In genomic region chr16:21957687-21958346, GRCh38 we compare ENCODE assay signal across 16 cellular contexts. TPM values are rescaled to one million over a fixed set of nuclear protein-coding genes. Genes with fewer than 3 reads are reported as not detected.
DNase-seq lines count a peak whose midpoint lies in the region; ATAC-seq and TF ChIP-seq lines count a peak whose summit lies in the region.
"Had no signal": no experiment of that assay in that cellular context is flagged by ENCODE, and none has a peak within 500 bp of the region (broad histone marks: within the 10 kb centered on the region; RNA-seq: fewer than 3 reads in every experiment).

No MANE protein-coding gene starts in this region.

- TF ChIP-seq POLR2A in prostate gland (IDR thresholded peaks at IDR 0.05), result no peak

- intact Hi-C loops in activated CD8-positive, alpha-beta T cell treated with anti-CD3 and anti-CD28 coated beads for 36 hours (cut with micrococcal nuclease), result no loop called here
- intact Hi-C loops in prostate gland (cut with DNase I), result no loop called here

- H3K9me3 ChIP-seq in prostate gland, result no peaks in the 10 kb centered on the region

- POLR2A ChIA-PET in activated CD8-positive, alpha-beta T cell treated with anti-CD3 and anti-CD28 coated beads for 36 hours (lab: Charles Lee), result interaction anchor here (0.6 to 1.2 kb wide), 2 partner anchors 8 to 139 kb away, joined by 3 read pairs; no protein-coding TSS in a partner anchor
- POLR2A ChIA-PET in activated CD8-positive, alpha-beta T cell treated with anti-CD3 and anti-CD28 coated beads, Interleukin-2, amount 10 ng/mL, durations not matched to agents 7 days and 5 days (lab: Charles Lee), result interaction anchor here (0.6 kb wide), 1 partner anchor 415 kb away, joined by 3 read pairs; no protein-coding TSS in a partner anchor

- in situ Hi-C loops in GM13977 (cut with MboI; ENCODE audit: low pct_unique_long_range_greater_than_20kb, low sequenced_read_pairs, unreplicated experiment), result loop anchor here (25.0 kb wide), 1 partner anchor 146 kb away; no protein-coding TSS in a partner anchor

- CTCF ChIA-PET in activated CD8-positive, alpha-beta T cell treated with anti-CD3 and anti-CD28 coated beads for 36 hours (lab: Charles Lee), result interaction anchor here (1.0 to 2.0 kb wide), 4 partner anchors 11 to 142 kb away, joined by 3 to 7 read pairs (median 4); no protein-coding TSS in a partner anchor
- CTCF ChIA-PET in activated CD8-positive, alpha-beta T cell treated with anti-CD3 and anti-CD28 coated beads, Interleukin-2, amount 10 ng/mL, durations not matched to agents 7 days and 5 days (lab: Charles Lee), result interaction anchor here (0.7 to 2.1 kb wide), 4 partner anchors 8 to 120 kb away, joined by 3 to 8 read pairs (median 4); no protein-coding TSS in a partner anchor

- no peak overlapping the region for H3K27ac ChIP-seq in prostate gland

- no peaks in the 10 kb centered on the region for H3K9me3 Mint-ChIP-seq in activated CD8-positive, alpha-beta T cell treated with anti-CD3 and anti-CD28 coated beads for 36 hours
- no peaks in the 10 kb centered on the region for H3K9me3 Mint-ChIP-seq in activated CD8-positive, alpha-beta T cell treated with anti-CD3 and anti-CD28 coated beads, Interleukin-2, amount 10 ng/mL, durations not matched to agents 7 days and 5 days (ENCODE audit: insufficient read depth)
- H3K9me3 Mint-ChIP-seq in activated naive CD8-positive, alpha-beta T cell treated with anti-CD3 and anti-CD28 coated beads for 36 hours, result no peaks in the 10 kb centered on the region
- H3K9me3 Mint-ChIP-seq in nephron, result no peaks in the 10 kb centered on the region
- H3K9me3 Mint-ChIP-seq in osteocyte (ENCODE audit: unreplicated experiment), result no peaks in the 10 kb centered on the region

- no peaks in the 10 kb centered on the region for H3K27me3 ChIP-seq in prostate gland (replicated peaks; ENCODE audit: insufficient read depth)

- peaks cover 66% of the 10 kb centered on the region for H3K36me3 Mint-ChIP-seq in activated CD8-positive, alpha-beta T cell treated with anti-CD3 and anti-CD28 coated beads for 36 hours (ENCODE audit: low read depth)
- peaks cover 56% of the 10 kb centered on the region for H3K36me3 Mint-ChIP-seq in activated CD8-positive, alpha-beta T cell treated with anti-CD3 and anti-CD28 coated beads, Interleukin-2, amount 10 ng/mL, durations not matched to agents 7 days and 5 days (ENCODE audit: low read depth)
- peaks cover 33% of the 10 kb centered on the region for H3K36me3 Mint-ChIP-seq in activated naive CD8-positive, alpha-beta T cell treated with anti-CD3 and anti-CD28 coated beads for 36 hours
- H3K36me3 Mint-ChIP-seq in nephron (ENCODE audit: low read depth), result peaks cover 52% of the 10 kb centered on the region
- peaks cover 37% of the 10 kb centered on the region for H3K36me3 Mint-ChIP-seq in osteocyte (ENCODE audit: unreplicated experiment)

- H3K4me1 Mint-ChIP-seq in activated CD8-positive, alpha-beta T cell treated with anti-CD3 and anti-CD28 coated beads for 36 hours (ENCODE audit: low read depth), result peaks cover 40% of the 10 kb centered on the region
- peaks cover 34% of the 10 kb centered on the region for H3K4me1 Mint-ChIP-seq in activated CD8-positive, alpha-beta T cell treated with anti-CD3 and anti-CD28 coated beads, Interleukin-2, amount 10 ng/mL, durations not matched to agents 7 days and 5 days (ENCODE audit: low read depth)
- peaks cover 39% of the 10 kb centered on the region for H3K4me1 Mint-ChIP-seq in activated naive CD8-positive, alpha-beta T cell treated with anti-CD3 and anti-CD28 coated beads for 36 hours
- H3K4me1 Mint-ChIP-seq in nephron, result peaks cover 15% of the 10 kb centered on the region
- H3K4me1 Mint-ChIP-seq in osteocyte (ENCODE audit: unreplicated experiment), result peaks cover 12% of the 10 kb centered on the region

- WGBS in prostate gland, result 57% methylated on average over 2 of the region's 2 CpGs

- H3K36me3 ChIP-seq in prostate gland, result peaks cover 0 to 7% of the 10 kb centered on the region in 2 donors

- H3K27me3 Mint-ChIP-seq in activated CD8-positive, alpha-beta T cell treated with anti-CD3 and anti-CD28 coated beads for 36 hours, result no peaks in the 10 kb centered on the region
- no peaks in the 10 kb centered on the region for H3K27me3 Mint-ChIP-seq in activated CD8-positive, alpha-beta T cell treated with anti-CD3 and anti-CD28 coated beads, Interleukin-2, amount 10 ng/mL, durations not matched to agents 7 days and 5 days (ENCODE audit: low read depth)
- H3K27me3 Mint-ChIP-seq in activated naive CD8-positive, alpha-beta T cell treated with anti-CD3 and anti-CD28 coated beads for 36 hours, result no peaks in the 10 kb centered on the region
- H3K27me3 Mint-ChIP-seq in nephron (ENCODE audit: low read depth), result no peaks in the 10 kb centered on the region
- H3K27me3 Mint-ChIP-seq in osteocyte (ENCODE audit: unreplicated experiment), result no peaks in the 10 kb centered on the region

- ATAC-seq in activated CD8-positive, alpha-beta T cell treated with anti-CD3 and anti-CD28 coated beads for 36 hours, result no peak
- no peak for ATAC-seq in activated CD8-positive, alpha-beta T cell treated with anti-CD3 and anti-CD28 coated beads, Interleukin-2, amount 10 ng/mL, durations not matched to agents 7 days and 5 days
- no peak for ATAC-seq in GM19023 (IDR thresholded peaks at IDR 0.05; ENCODE audit: unreplicated experiment)

- no peak overlapping the region for H3K4me3 Mint-ChIP-seq in activated CD8-positive, alpha-beta T cell treated with anti-CD3 and anti-CD28 coated beads for 36 hours
- H3K4me3 Mint-ChIP-seq in activated CD8-positive, alpha-beta T cell treated with anti-CD3 and anti-CD28 coated beads, Interleukin-2, amount 10 ng/mL, durations not matched to agents 7 days and 5 days, result no peak overlapping the region
- H3K4me3 Mint-ChIP-seq in activated naive CD8-positive, alpha-beta T cell treated with anti-CD3 and anti-CD28 coated beads for 36 hours, result no peak overlapping the region
- peak overlapping the region in 2 of 3 experiments; percentile 29 to 50 for H3K4me3 Mint-ChIP-seq in nephron
- H3K4me3 Mint-ChIP-seq in osteocyte (ENCODE audit: unreplicated experiment), result no peak overlapping the region

- H3K27ac Mint-ChIP-seq in activated CD8-positive, alpha-beta T cell treated with anti-CD3 and anti-CD28 coated beads for 36 hours, result peak overlapping the region; percentile 71
- H3K27ac Mint-ChIP-seq in activated CD8-positive, alpha-beta T cell treated with anti-CD3 and anti-CD28 coated beads, Interleukin-2, amount 10 ng/mL, durations not matched to agents 7 days and 5 days, result no peak overlapping the region
- H3K27ac Mint-ChIP-seq in activated naive CD8-positive, alpha-beta T cell treated with anti-CD3 and anti-CD28 coated beads for 36 hours, result peak overlapping the region; percentile 71
- H3K27ac Mint-ChIP-seq in nephron (no peak overlapping the region), osteocyte (ENCODE audit: unreplicated experiment) (no peak overlapping the region)

- no peak overlapping the region for H3K4me3 ChIP-seq in prostate gland

- H3K4me1 ChIP-seq in prostate gland (replicated peaks), result peaks cover 6% of the 10 kb centered on the region

- no peak for DNase-seq in activated CD8-positive, alpha-beta T cell treated with anti-CD3 and anti-CD28 coated beads for 36 hours
- no peak for DNase-seq in activated CD8-positive, alpha-beta T cell treated with anti-CD3 and anti-CD28 coated beads, Interleukin-2, amount 10 ng/mL, durations not matched to agents 7 days and 5 days
- peak; percentile 11 for DNase-seq in GM13977 (ENCODE audit: low spot score)
- DNase-seq in activated naive CD8-positive, alpha-beta T cell treated with anti-CD3 and anti-CD28 coated beads for 36 hours, result no peak
- no peak for DNase-seq in osteocyte (ENCODE audit: extremely low spot score, unreplicated experiment)
- DNase-seq in prostate gland (ENCODE audit: low spot score), result no peak
- DNase-seq: C1 segment of cervical spinal cord, DMS79 treated with DMSO at 0.1 percent for 48 hours, GDM1, Karpas-422, NCI-H1930, NCI-H2171 treated with DMSO at 0.1 percent for 48 hours, NCI-H510A, NCI-H82 had no signal

- no peak for TF ChIP-seq CTCF in activated CD8-positive, alpha-beta T cell treated with anti-CD3 and anti-CD28 coated beads for 36 hours (IDR thresholded peaks at IDR 0.05)
- TF ChIP-seq CTCF in GM13977 (IDR thresholded peaks at IDR 0.05; ENCODE audit: extremely low read depth, insufficient read depth, missing control alignments), result no peak
- TF ChIP-seq CTCF in nephron (IDR thresholded peaks at IDR 0.05; ENCODE audit: unreplicated experiment in 3 of 3), result no peak
- no peak for TF ChIP-seq CTCF in osteocyte (IDR thresholded peaks at IDR 0.05)
- TF ChIP-seq CTCF in prostate gland (IDR thresholded peaks at IDR 0.05), result no peak

RNA-seq across cellular contexts. Expression of gene UQCRC2, which starts 4.7 kb away (rescaled TPM):
- 100 to 1,000 TPM; 356 to 383 TPM for total RNA-seq in activated CD8-positive, alpha-beta T cell treated with anti-CD3 and anti-CD28 coated beads for 36 hours
- 100 to 1,000 TPM; 231 to 238 TPM for total RNA-seq in activated CD8-positive, alpha-beta T cell treated with anti-CD3 and anti-CD28 coated beads, Interleukin-2, amount 10 ng/mL, durations not matched to agents 7 days and 5 days
- 100 to 1,000 TPM; 291 to 306 TPM for total RNA-seq in activated naive CD8-positive, alpha-beta T cell treated with anti-CD3 and anti-CD28 coated beads for 36 hours
- total RNA-seq in osteocyte (187 and 200 TPM in 2 replicates), prostate gland (100 to 1,000 TPM; 123 to 138 TPM)

RNA-seq across cellular contexts. Expression of gene PDZD9, which starts 43.1 kb away (rescaled TPM):
- not detected for total RNA-seq in activated CD8-positive, alpha-beta T cell treated with anti-CD3 and anti-CD28 coated beads for 36 hours
- total RNA-seq in activated CD8-positive, alpha-beta T cell treated with anti-CD3 and anti-CD28 coated beads, Interleukin-2, amount 10 ng/mL, durations not matched to agents 7 days and 5 days, result not detected
- total RNA-seq in activated naive CD8-positive, alpha-beta T cell treated with anti-CD3 and anti-CD28 coated beads for 36 hours, result not detected
- total RNA-seq in osteocyte (not detected in 2 replicates), prostate gland (under 1 TPM in 1 of 2 donors, not detected in 1; 0.85 TPM)

RNA-seq across cellular contexts. Expression of gene MOSMO, which starts 50.1 kb away (rescaled TPM):
- total RNA-seq in activated CD8-positive, alpha-beta T cell treated with anti-CD3 and anti-CD28 coated beads for 36 hours, result 1 to 10 TPM; 5.4 to 7.0 TPM
- 10 to 100 TPM; 11.4 to 11.9 TPM for total RNA-seq in activated CD8-positive, alpha-beta T cell treated with anti-CD3 and anti-CD28 coated beads, Interleukin-2, amount 10 ng/mL, durations not matched to agents 7 days and 5 days
- 1 to 10 TPM; 5.6 TPM for total RNA-seq in activated naive CD8-positive, alpha-beta T cell treated with anti-CD3 and anti-CD28 coated beads for 36 hours
- total RNA-seq in osteocyte, result 12.4 and 16.8 TPM in 2 replicates
- total RNA-seq in prostate gland, result 10 to 100 TPM; 19.6 to 21.0 TPM

Comparison
In these comparisons a context has a peak if more than half of its experiments do, and no peak if none do; other contexts are left out.
1. H3K27ac Mint-ChIP-seq: peak in activated CD8-positive, alpha-beta T cell treated with anti-CD3 and anti-CD28 coated beads for 36 hours (single experiment) and activated naive CD8-positive, alpha-beta T cell treated with anti-CD3 and anti-CD28 coated beads for 36 hours (single experiment); none in activated CD8-positive, alpha-beta T cell treated with anti-CD3 and anti-CD28 coated beads, Interleukin-2, amount 10 ng/mL, durations not matched to agents 7 days and 5 days (single experiment), nephron (0 of 3) and osteocyte (single experiment).
2. H3K4me3 Mint-ChIP-seq: peak in nephron (2 of 3); none in activated CD8-positive, alpha-beta T cell treated with anti-CD3 and anti-CD28 coated beads for 36 hours (single experiment), activated CD8-positive, alpha-beta T cell treated with anti-CD3 and anti-CD28 coated beads, Interleukin-2, amount 10 ng/mL, durations not matched to agents 7 days and 5 days (single experiment), activated naive CD8-positive, alpha-beta T cell treated with anti-CD3 and anti-CD28 coated beads for 36 hours (single experiment) and osteocyte (single experiment).